26 cellular contexts compared by ENCODE assay signal in genomic region chr3:132348531-132348930, GRCh38. TPM values are rescaled to one million over a fixed set of nuclear protein-coding genes. Genes with fewer than 3 reads are reported as not detected.
"Had no signal": no experiment of that assay in that cellular context is flagged by ENCODE, and none has a peak within 500 bp of the region (broad histone marks: within the 10 kb centered on the region; RNA-seq: fewer than 3 reads in every experiment).

No MANE protein-coding gene starts in this region.

- H3K9me3 Mint-ChIP-seq: immature natural killer cell, mesothelial cell of epicardium, naive B cell had no signal

- H3K27ac Mint-ChIP-seq: immature natural killer cell, mesothelial cell of epicardium had no signal

- H3K79me2 ChIP-seq: hepatocyte had no signal

- H3K36me3 ChIP-seq: gastroesophageal sphincter, lower lobe of right lung had no signal

- H3K4me3 ChIP-seq: coronary artery, dorsolateral prefrontal cortex, esophagus squamous epithelium, gastroesophageal sphincter, heart left ventricle, hepatocyte, left lung, lower lobe of right lung, mucosa of descending colon had no signal

- H3K9me3 ChIP-seq: esophagus squamous epithelium, gastroesophageal sphincter, heart left ventricle, left lung, lower lobe of right lung, mucosa of descending colon had no signal

- H3K27ac ChIP-seq: coronary artery, dorsolateral prefrontal cortex, esophagus squamous epithelium, gastroesophageal sphincter, heart left ventricle, hepatocyte, left lung, lower lobe of right lung had no signal

- ATAC-seq: esophagus mucosa, gastroesophageal sphincter, heart left ventricle, left cardiac atrium, left lung, left ventricle myocardium superior, lower lobe of right lung, mucosa of descending colon had no signal

- H2AFZ ChIP-seq: hepatocyte had no signal

- FAIRE-seq: colon, endothelial cell of umbilical vein, frontal cortex had no signal

- DNase-seq: dermis blood vessel endothelial cell; dorsolateral prefrontal cortex; effector CD4-positive, alpha-beta T cell; effector memory CD4-positive, alpha-beta T cell; esophagus squamous epithelium; foreskin fibroblast; heart left ventricle; hypothalamus; immature natural killer cell; islet precursor cell; left cardiac atrium; left lung; left ventricle myocardium superior; lower lobe of right lung; mesenchymal stem cell; mucosa of descending colon; naive B cell had no signal

- H3K4me3 Mint-ChIP-seq: immature natural killer cell, mesothelial cell of epicardium, naive B cell had no signal

- H3K36me3 Mint-ChIP-seq: immature natural killer cell, naive B cell had no signal

- H3K4me2 ChIP-seq: hepatocyte had no signal

- H3K4me1 Mint-ChIP-seq: immature natural killer cell, mesothelial cell of epicardium had no signal

- H3K27me3 ChIP-seq: esophagus squamous epithelium, gastroesophageal sphincter, heart left ventricle, hepatocyte, left lung had no signal

RNA-seq across cellular contexts. Expression of gene ACP3, which starts 31.3 kb away (rescaled TPM):
- total RNA-seq: dermis blood vessel endothelial cell, endothelial cell of umbilical vein, frontal cortex, lung microvascular endothelial cell had no signal
- polyA plus RNA-seq: endothelial cell of umbilical vein had no signal
